9 cellular contexts compared by ENCODE assay signal in genomic region chr18:57737661-57738060, GRCh38.
DNase-seq lines count a peak whose midpoint lies in the region; ATAC-seq, FAIRE-seq and TF ChIP-seq lines count a peak whose summit lies in the region.
"Had no signal": no experiment of that assay in that cellular context is flagged by ENCODE, and none has a peak within 500 bp of the region (broad histone marks: within the 10 kb centered on the region; RNA-seq: fewer than 3 reads in every experiment).

No MANE protein-coding gene starts in this region.

- H3K36me3 ChIP-seq in breast epithelium = no peaks in the 10 kb centered on the region
- no peaks in the 10 kb centered on the region for H3K36me3 ChIP-seq in HepG2 (replicated peaks in 1 of 2; ENCODE audit: control insufficient read depth in 1 of 2, insufficient read depth in 2 of 2, low read length in 2 of 2)
- H3K36me3 ChIP-seq in transverse colon = no peaks in the 10 kb centered on the region
- H3K36me3 ChIP-seq: Peyer's patch had no signal

- POLR2A ChIA-PET in HepG2 (lab: Yijun Ruan, JAX) = interaction anchor here (1.0 to 1.7 kb wide), 3 partner anchors 10 to 65 kb away, joined by 3 to 13 read pairs (median 5); partner anchors contain the start of gene ATP8B1

- no peak overlapping the region for H2AFZ ChIP-seq in HepG2 (ENCODE audit: low read length)

- no peaks in the 10 kb centered on the region for H3K4me1 ChIP-seq in breast epithelium
- H3K4me1 ChIP-seq in HepG2 (ENCODE audit: insufficient read depth, low read length) = peaks cover 26% of the 10 kb centered on the region
- peaks cover 0 to 38% (median 21%) of the 10 kb centered on the region in 4 donors for H3K4me1 ChIP-seq in transverse colon

- H3K27me3 ChIP-seq in breast epithelium (no peaks in the 10 kb centered on the region), HepG2 (ENCODE audit: control insufficient read depth in 1 of 2, insufficient read depth in 2 of 2, low read length in 2 of 2) (no peaks in the 10 kb centered on the region; a peak in 1 of 5 replicates), transverse colon (no peaks in the 10 kb centered on the region)
- H3K27me3 ChIP-seq: Peyer's patch had no signal

- intact Hi-C loops in breast epithelium (cut with DNase I; ENCODE audit: low total_unique reads) (loop anchor here (10.0 kb wide), 1 partner anchor 67 kb away; the partner anchor contains the start of gene ATP8B1), HepG2 (cut with micrococcal nuclease; ENCODE audit: unreplicated experiment) (no loop called here), transverse colon (cut with DNase I; ENCODE audit: low total_unique reads) (no loop called here)

- no peak for TF ChIP-seq RAD21 in HepG2 (CRISPR knock-in tag; IDR thresholded peaks at IDR 0.05)

- no TSS peak for BruUV-seq in HepG2 (replicated peaks; lab: Mats Ljungman, UMichigan)

- TF ChIP-seq POLR2A in breast epithelium (IDR thresholded peaks at IDR 0.05) = no peak
- TF ChIP-seq POLR2A in HepG2 (IDR thresholded peaks at IDR 0.05; ENCODE audit: insufficient read depth in 1 of 2, low read depth in 2 of 2, low read length in 2 of 2) = no peak
- TF ChIP-seq POLR2A in transverse colon (IDR thresholded peaks at IDR 0.05) = no peak

- CTCF ChIA-PET in HepG2 (lab: Yijun Ruan, JAX; ENCODE audit: low intra/inter-chr PET ratio, low total read pairs) = no interaction called here

- peak; percentile 98 for ATAC-seq in HepG2
- no peak for ATAC-seq in GM21529 (IDR thresholded peaks at IDR 0.05; ENCODE audit: unreplicated experiment)

- no peak for TF ChIP-seq CTCF in breast epithelium (IDR thresholded peaks at IDR 0.05)
- TF ChIP-seq CTCF in HepG2 (CRISPR knock-in tag; IDR thresholded peaks at IDR 0.05) = no peak
- TF ChIP-seq CTCF in transverse colon (IDR thresholded peaks at IDR 0.05) = no peak

- H3K27ac ChIP-seq in breast epithelium (peak overlapping the region; percentile 63 to 74), HepG2 (ENCODE audit: extremely low read length, insufficient read depth, low read length) (peak overlapping the region; percentile 45), transverse colon (peak overlapping the region; percentile 22 to 60 (median 41))

- H3K4me3 ChIP-seq in breast epithelium (no peak overlapping the region), HepG2 (replicated peaks in 1 of 3; ENCODE audit: insufficient read depth in 1 of 3, low read depth in 2 of 3, low read length in 3 of 3) (peak overlapping the region in 1 of 3 experiments; percentile 24; a peak in 1 of 6 replicates), transverse colon (no peak overlapping the region)
- H3K4me3 ChIP-seq: Peyer's patch had no signal

- peak in 1 of 2 experiments; percentile 60; a peak in 1 of 4 replicates for TF ChIP-seq EP300 in HepG2 (IDR thresholded peaks at IDR 0.05; ENCODE audit: low read depth in 2 of 2, low read length in 2 of 2)
- TF ChIP-seq EP300 in HepG2 (CRISPR knock-in tag; IDR thresholded peaks at IDR 0.05; ENCODE audit: borderline replicate concordance) = no peak; the same call in none of the 2 replicates
- no peak for TF ChIP-seq EP300 in transverse colon (IDR thresholded peaks at IDR 0.05; ENCODE audit: low read depth)

- in situ Hi-C loops in HepG2 (cut with HindIII; ENCODE audit: extremely low pct_ligation_motif_present, low pct_unique_long_range_greater_than_20kb) (no loop called here), transverse colon (cut with MboI; ENCODE audit: low pct_ligation_motif_present in 1 of 4, low pct_unique_long_range_greater_than_20kb in 1 of 4, low sequenced_read_pairs in 3 of 4) (loop anchor here in 1 of 4 donors (25.0 kb wide), 2 partner anchors 100 kb away; no protein-coding TSS in a partner anchor), ACHN (cut with HindIII; ENCODE audit: low pct_ligation_motif_present, low pct_unique_long_range_greater_than_20kb, low sequenced_read_pairs) (no loop called here)

- WGBS in HepG2 (ENCODE audit: low lambda C conversion rate) = 3% methylated on average over 6 of the region's 6 CpGs
- WGBS in transverse colon (ENCODE audit: low coverage in 1 of 2), 2 donors = 28 to 32% methylated on average over 2 to 6 of the region's 6 CpGs

- DNase-seq in LHCN-M2 (ENCODE audit: low read depth) (peak; percentile 93), breast epithelium (ENCODE audit: low spot score in 2 of 2) (peak; percentile 61 to 78), HepG2 (ENCODE audit: low spot score) (peak; percentile 83), transverse colon (peak; percentile 48), NCI-H2029 (lab: John Stamatoyannopoulos, UW) (no peak), ACHN (no peak)
- no peak for DNase-seq in activated CD8-positive, alpha-beta memory T cell treated with anti-CD3 and anti-CD28 coated beads for 24 hours

- no peaks in the 10 kb centered on the region for H3K9me3 ChIP-seq in breast epithelium
- 0 out of 2 replicates have a peak, but pooled peaks cover 5% of the 10 kb centered on the region for H3K9me3 ChIP-seq in HepG2 (ENCODE audit: low read length)
- no peaks in the 10 kb centered on the region for H3K9me3 ChIP-seq in transverse colon
- H3K9me3 ChIP-seq: Peyer's patch had no signal

- H3K4me2 ChIP-seq in HepG2 (ENCODE audit: low read depth, low read length) = peak overlapping the region; percentile 62

- peak; percentile 86 for FAIRE-seq in HepG2 (lab: Jason Lieb, UNC)

- no peaks in the 10 kb centered on the region for H3K79me2 ChIP-seq in HepG2 (ENCODE audit: insufficient read depth, low read length)

- H3K9ac ChIP-seq in HepG2 (ENCODE audit: insufficient read depth, low read depth, low read length) = peak overlapping the region; percentile 12; the same call in 1 of the 2 replicates

- H4K20me1 ChIP-seq in HepG2 (ENCODE audit: insufficient read depth, low read length) = no peaks in the 10 kb centered on the region

TF ChIP-seq in HepG2, 621 proteins besides CTCF, POLR2A, EP300 and RAD21 (continues in another document):
- TF ChIP-seq ZNF792 (CRISPR knock-in tag; IDR thresholded peaks at IDR 0.05) (peak; percentile 61; the same call in 1 of the 2 replicates), SATB2 (CRISPR knock-in tag; IDR thresholded peaks at IDR 0.05) (no peak), ZNF3 (CRISPR knock-in tag; IDR thresholded peaks at IDR 0.05) (no peak), KLF16 (CRISPR knock-in tag; IDR thresholded peaks at IDR 0.05) (0 out of 4 replicates have a peak, but pooled peaks of 1 of the 2 experiments have one; percentile 49), U2AF1 (optimal IDR thresholded peaks at IDR 0.05; ENCODE audit: low read depth, low read length) (no peak), FOXA1 (IDR thresholded peaks at IDR 0.05) (no peak), FOXA1 (CRISPR knock-in tag; IDR thresholded peaks at IDR 0.05) (peak; percentile 87), TEAD2 (CRISPR knock-in tag; IDR thresholded peaks at IDR 0.05) (no peak), ZFAT (CRISPR knock-in tag; conservative IDR thresholded peaks at IDR 0.05) (no peak), ZNF263 (CRISPR knock-in tag; IDR thresholded peaks at IDR 0.05) (no peak), GABPA (IDR thresholded peaks at IDR 0.05; ENCODE audit: low read depth, low read length) (no peak), GABPA (CRISPR knock-in tag; IDR thresholded peaks at IDR 0.05; ENCODE audit: low read depth) (peak; percentile 46; the same call in 1 of the 2 replicates), FOXO1 (CRISPR knock-in tag; IDR thresholded peaks at IDR 0.05) (0 out of 2 replicates have a peak, but pooled peaks have one; percentile 7), HDAC1 (CRISPR knock-in tag; IDR thresholded peaks at IDR 0.05) (peak; percentile 22; the same call in 1 of the 2 replicates), NR2F2 (IDR thresholded peaks at IDR 0.05; ENCODE audit: borderline replicate concordance, low read depth) (no peak), FOXP1 (IDR thresholded peaks at IDR 0.05) (no peak), FOXP1 (CRISPR knock-in tag; IDR thresholded peaks at IDR 0.05) (no peak), PRMT3 (CRISPR knock-in tag; IDR thresholded peaks at IDR 0.05; ENCODE audit: borderline replicate concordance, low read depth) (no peak), NFE2L2 (IDR thresholded peaks at IDR 0.05; ENCODE audit: low read length) (0 out of 2 replicates have a peak, but pooled peaks have one; percentile 5)
- TF ChIP-seq, protein P1, sequence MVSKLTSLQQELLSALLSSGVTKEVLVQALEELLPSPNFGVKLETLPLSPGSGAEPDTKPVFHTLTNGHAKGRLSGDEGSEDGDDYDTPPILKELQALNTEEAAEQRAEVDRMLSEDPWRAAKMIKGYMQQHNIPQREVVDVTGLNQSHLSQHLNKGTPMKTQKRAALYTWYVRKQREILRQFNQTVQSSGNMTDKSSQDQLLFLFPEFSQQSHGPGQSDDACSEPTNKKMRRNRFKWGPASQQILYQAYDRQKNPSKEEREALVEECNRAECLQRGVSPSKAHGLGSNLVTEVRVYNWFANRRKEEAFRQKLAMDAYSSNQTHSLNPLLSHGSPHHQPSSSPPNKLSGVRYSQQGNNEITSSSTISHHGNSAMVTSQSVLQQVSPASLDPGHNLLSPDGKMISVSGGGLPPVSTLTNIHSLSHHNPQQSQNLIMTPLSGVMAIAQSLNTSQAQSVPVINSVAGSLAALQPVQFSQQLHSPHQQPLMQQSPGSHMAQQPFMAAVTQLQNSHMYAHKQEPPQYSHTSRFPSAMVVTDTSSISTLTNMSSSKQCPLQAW (CRISPR knock-in tag; IDR thresholded peaks at IDR 0.05) = no peak
- TF ChIP-seq, protein P2, sequence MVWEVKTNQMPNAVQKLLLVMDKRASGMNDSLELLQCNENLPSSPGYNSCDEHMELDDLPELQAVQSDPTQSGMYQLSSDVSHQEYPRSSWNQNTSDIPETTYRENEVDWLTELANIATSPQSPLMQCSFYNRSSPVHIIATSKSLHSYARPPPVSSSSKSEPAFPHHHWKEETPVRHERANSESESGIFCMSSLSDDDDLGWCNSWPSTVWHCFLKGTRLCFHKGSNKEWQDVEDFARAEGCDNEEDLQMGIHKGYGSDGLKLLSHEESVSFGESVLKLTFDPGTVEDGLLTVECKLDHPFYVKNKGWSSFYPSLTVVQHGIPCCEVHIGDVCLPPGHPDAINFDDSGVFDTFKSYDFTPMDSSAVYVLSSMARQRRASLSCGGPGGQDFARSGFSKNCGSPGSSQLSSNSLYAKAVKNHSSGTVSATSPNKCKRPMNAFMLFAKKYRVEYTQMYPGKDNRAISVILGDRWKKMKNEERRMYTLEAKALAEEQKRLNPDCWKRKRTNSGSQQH (CRISPR knock-in tag; IDR thresholded peaks at IDR 0.05; ENCODE audit: low read depth) = no peak
- TF ChIP-seq, protein P3, sequence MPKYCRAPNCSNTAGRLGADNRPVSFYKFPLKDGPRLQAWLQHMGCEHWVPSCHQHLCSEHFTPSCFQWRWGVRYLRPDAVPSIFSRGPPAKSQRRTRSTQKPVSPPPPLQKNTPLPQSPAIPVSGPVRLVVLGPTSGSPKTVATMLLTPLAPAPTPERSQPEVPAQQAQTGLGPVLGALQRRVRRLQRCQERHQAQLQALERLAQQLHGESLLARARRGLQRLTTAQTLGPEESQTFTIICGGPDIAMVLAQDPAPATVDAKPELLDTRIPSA (CRISPR knock-in tag; IDR thresholded peaks at IDR 0.05; ENCODE audit: borderline replicate concordance) = no peak

Comparison
In these comparisons a context has a peak if more than half of its experiments do, and no peak if none do; other contexts are left out.
1. DNase-seq: peak in LHCN-M2 (single experiment), breast epithelium (2 of 2), HepG2 (single experiment) and transverse colon (single experiment); none in NCI-H2029 (single experiment), ACHN (single experiment) and activated CD8-positive, alpha-beta memory T cell treated with anti-CD3 and anti-CD28 coated beads for 24 hours (single experiment).
2. Peak in every context shown above with its lines, with median percentiles within 50 percentile points of each other: H3K27ac ChIP-seq.